ENCODE assay signal across 30 cellular contexts in genomic region chr5:96124589-96124988, GRCh38.
A peak's percentile ranks its signal among the peaks of the same experiment; 100 is the strongest.
DNase-seq lines count a peak whose midpoint lies in the region; ATAC-seq, FAIRE-seq and TF ChIP-seq lines count a peak whose summit lies in the region.
"Had no signal": no experiment of that assay in that cellular context is flagged by ENCODE, and none has a peak within 500 bp of the region (broad histone marks: within the 10 kb centered on the region; RNA-seq: fewer than 3 reads in every experiment).

No MANE protein-coding gene starts in this region.

- H3K27ac ChIP-seq in RWPE2 (ENCODE audit: poor library complexity, severe bottlenecking) = peak overlapping the region; percentile 85
- H3K27ac ChIP-seq in naive thymus-derived CD4-positive, alpha-beta T cell (ENCODE audit: low read depth, low read length) = no peak overlapping the region
- H3K27ac ChIP-seq: colonic mucosa, lower lobe of right lung, transverse colon had no signal

- no peaks in the 10 kb centered on the region for H3K36me3 Mint-ChIP-seq in naive thymus-derived CD4-positive, alpha-beta T cell
- H3K36me3 Mint-ChIP-seq: naive thymus-derived CD8-positive, alpha-beta T cell; WTC11 had no signal

- CTCF ChIA-PET in naive thymus-derived CD4-positive, alpha-beta T cell (lab: Charles Lee) = no interaction called here

- H3K4me1 ChIP-seq in RWPE2 (ENCODE audit: insufficient read depth, poor library complexity, severe bottlenecking) (peaks cover 61% of the 10 kb centered on the region), skeletal muscle satellite cell (ENCODE audit: control insufficient read depth, insufficient read depth, low read length) (peaks cover 37% of the 10 kb centered on the region)
- H3K4me1 ChIP-seq in naive thymus-derived CD4-positive, alpha-beta T cell (ENCODE audit: control insufficient read depth in 2 of 2, insufficient read depth in 2 of 2, low read length in 2 of 2) = no peaks in the 10 kb centered on the region
- H3K4me1 ChIP-seq: colonic mucosa, HAP-1 had no signal

- H3K4me1 Mint-ChIP-seq in naive thymus-derived CD4-positive, alpha-beta T cell = no peaks in the 10 kb centered on the region
- H3K4me1 Mint-ChIP-seq: activated CD4-positive, alpha-beta T cell treated with anti-CD3 and anti-CD28 coated beads, Interleukin-2, amount 10 ng/mL, durations not matched to agents 24 days and 14 days; naive thymus-derived CD8-positive, alpha-beta T cell had no signal

- no peak for DNase-seq in H54 (ENCODE audit: insufficient read length, low spot score)
- no peak for DNase-seq in RWPE2 (ENCODE audit: low spot score)
- DNase-seq in foreskin fibroblast = peak; percentile 30 to 37
- no peak for DNase-seq in naive thymus-derived CD4-positive, alpha-beta T cell
- no peak for DNase-seq in SIG-M5 treated with dmso at 0.1 percent for 504 hours (lab: John Stamatoyannopoulos, UW; ENCODE audit: unreplicated experiment)
- DNase-seq in GDM1 (lab: John Stamatoyannopoulos, UW) = no peak
- DNase-seq: activated CD4-positive, alpha-beta T cell treated with anti-CD3 and anti-CD28 coated beads, Interleukin-2, amount 10 ng/mL, durations not matched to agents 24 days and 14 days; activated effector memory CD4-positive, alpha-beta T cell treated with Interleukin-2 at 50 U/mL for 16 hours; activated T-cell treated with anti-CD3 and anti-CD28 coated beads, Interleukin-2, amount 50 U/mL, for 1 hour; C1 segment of cervical spinal cord; colonic mucosa; effector CD8-positive, alpha-beta T cell; heart right ventricle; kidney glomerular epithelial cell; lower lobe of right lung; MV-4-11; naive thymus-derived CD8-positive, alpha-beta T cell; NCI-H1436; NCI-H2081; NCI-H526 treated with DMSO at 0.1 percent for 48 hours; SIG-M5; stimulated activated CD4-positive, alpha-beta T cell treated with anti-CD3 and anti-CD28 coated beads, Interleukin-4, amount 100 ng/mL, for 4 hours; T1000; transverse colon had no signal

- no peak overlapping the region for H3K27ac Mint-ChIP-seq in naive thymus-derived CD4-positive, alpha-beta T cell
- H3K27ac Mint-ChIP-seq: activated CD4-positive, alpha-beta T cell treated with anti-CD3 and anti-CD28 coated beads, Interleukin-2, amount 10 ng/mL, durations not matched to agents 24 days and 14 days; naive thymus-derived CD8-positive, alpha-beta T cell; WTC11 had no signal

- H3K4me3 Mint-ChIP-seq in naive thymus-derived CD4-positive, alpha-beta T cell = no peak overlapping the region
- H3K4me3 Mint-ChIP-seq: activated CD4-positive, alpha-beta T cell treated with anti-CD3 and anti-CD28 coated beads, Interleukin-2, amount 10 ng/mL, durations not matched to agents 24 days and 14 days; naive thymus-derived CD8-positive, alpha-beta T cell; WTC11 had no signal

- no peak overlapping the region for H3K9ac ChIP-seq in skeletal muscle satellite cell (ENCODE audit: low read depth, low read length)

- H3K9me3 Mint-ChIP-seq in naive thymus-derived CD4-positive, alpha-beta T cell = peaks cover 0 to 1% (median 0%) of the 10 kb centered on the region in 11 donors
- H3K9me3 Mint-ChIP-seq: activated CD4-positive, alpha-beta T cell treated with anti-CD3 and anti-CD28 coated beads, Interleukin-2, amount 10 ng/mL, durations not matched to agents 24 days and 14 days; naive thymus-derived CD8-positive, alpha-beta T cell; WTC11 had no signal

- H3K27me3 ChIP-seq in RWPE2 (ENCODE audit: insufficient read depth, poor library complexity, severe bottlenecking) (no peaks in the 10 kb centered on the region), skeletal muscle satellite cell (ENCODE audit: control insufficient read depth, insufficient read depth, low read length) (no peaks in the 10 kb centered on the region)
- H3K27me3 ChIP-seq in naive thymus-derived CD4-positive, alpha-beta T cell (ENCODE audit: control insufficient read depth in 2 of 2, insufficient read depth in 2 of 2, low read length in 2 of 2) = no peaks in the 10 kb centered on the region
- H3K27me3 ChIP-seq: colonic mucosa, heart right ventricle, transverse colon had no signal

- TF ChIP-seq CTCF in RWPE2 (IDR thresholded peaks at IDR 0.05; ENCODE audit: poor library complexity, severe bottlenecking) = no peak
- TF ChIP-seq CTCF in foreskin fibroblast (IDR thresholded peaks at IDR 0.05; ENCODE audit: low read depth, low read length) = no peak

- ATAC-seq in RWPE2 (ENCODE audit: low read depth) = peak; percentile 94
- no peak for ATAC-seq in naive thymus-derived CD4-positive, alpha-beta T cell
- ATAC-seq: lower lobe of right lung; naive thymus-derived CD8-positive, alpha-beta T cell; sciatic nerve; WTC11 had no signal

- intact Hi-C loops in naive thymus-derived CD4-positive, alpha-beta T cell (cut with micrococcal nuclease) = no loop called here

- H3K4me2 ChIP-seq in skeletal muscle satellite cell (ENCODE audit: low read length) = peak overlapping the region; percentile 10

- no peak for TF ChIP-seq POLR2A in H54 (IDR thresholded peaks at IDR 0.05; ENCODE audit: low read depth, low read length)

- POLR2A ChIA-PET in naive thymus-derived CD4-positive, alpha-beta T cell (lab: Charles Lee) = no interaction called here

- H3K36me3 ChIP-seq in RWPE2 (ENCODE audit: low read depth) = no peaks in the 10 kb centered on the region
- H3K36me3 ChIP-seq in skeletal muscle satellite cell (ENCODE audit: insufficient read depth, low read length) = no peaks in the 10 kb centered on the region
- no peaks in the 10 kb centered on the region for H3K36me3 ChIP-seq in naive thymus-derived CD4-positive, alpha-beta T cell (ENCODE audit: control insufficient read depth in 2 of 3, insufficient read depth in 3 of 3, low read length in 3 of 3)
- H3K36me3 ChIP-seq: colonic mucosa, HAP-1, heart right ventricle, lower lobe of right lung, prostate gland, transverse colon had no signal

- peak; percentile 38 for FAIRE-seq in H54 (lab: Jason Lieb, UNC)
- FAIRE-seq: frontal cortex had no signal

- H3K4me3 ChIP-seq in RWPE2 (ENCODE audit: severe bottlenecking) (no peak overlapping the region), foreskin fibroblast (ENCODE audit: low read depth in 1 of 2, low read length in 2 of 2) (no peak overlapping the region), skeletal muscle satellite cell (ENCODE audit: low read length) (no peak overlapping the region)
- no peak overlapping the region for H3K4me3 ChIP-seq in naive thymus-derived CD4-positive, alpha-beta T cell (ENCODE audit: low read length)
- H3K4me3 ChIP-seq: colonic mucosa, HAP-1, lower lobe of right lung, prostate gland, transverse colon had no signal

- H3K9me3 ChIP-seq in RWPE2 (ENCODE audit: severe bottlenecking) (no peaks in the 10 kb centered on the region), skeletal muscle satellite cell (replicated peaks; ENCODE audit: low read length) (no peaks in the 10 kb centered on the region)
- no peaks in the 10 kb centered on the region for H3K9me3 ChIP-seq in naive thymus-derived CD4-positive, alpha-beta T cell (ENCODE audit: control insufficient read depth in 2 of 3, low read length in 3 of 3)
- H3K9me3 ChIP-seq: colonic mucosa, HAP-1, heart right ventricle, lower lobe of right lung, prostate gland, transverse colon had no signal

- peaks cover 12 to 20% (median 14%) of the 10 kb centered on the region in 5 donors for H3K27me3 Mint-ChIP-seq in naive thymus-derived CD4-positive, alpha-beta T cell

Comparison
In these comparisons a context has a peak if more than half of its experiments do, and no peak if none do; other contexts are left out.
1. DNase-seq: peak in foreskin fibroblast (2 of 2); none in H54 (single experiment), RWPE2 (single experiment), naive thymus-derived CD4-positive, alpha-beta T cell (0 of 9), SIG-M5 treated with dmso at 0.1 percent for 504 hours (single experiment) and GDM1 (single experiment).